Comparison of ENCODE assay signal across 2 cellular contexts in the genomic region with DNA sequence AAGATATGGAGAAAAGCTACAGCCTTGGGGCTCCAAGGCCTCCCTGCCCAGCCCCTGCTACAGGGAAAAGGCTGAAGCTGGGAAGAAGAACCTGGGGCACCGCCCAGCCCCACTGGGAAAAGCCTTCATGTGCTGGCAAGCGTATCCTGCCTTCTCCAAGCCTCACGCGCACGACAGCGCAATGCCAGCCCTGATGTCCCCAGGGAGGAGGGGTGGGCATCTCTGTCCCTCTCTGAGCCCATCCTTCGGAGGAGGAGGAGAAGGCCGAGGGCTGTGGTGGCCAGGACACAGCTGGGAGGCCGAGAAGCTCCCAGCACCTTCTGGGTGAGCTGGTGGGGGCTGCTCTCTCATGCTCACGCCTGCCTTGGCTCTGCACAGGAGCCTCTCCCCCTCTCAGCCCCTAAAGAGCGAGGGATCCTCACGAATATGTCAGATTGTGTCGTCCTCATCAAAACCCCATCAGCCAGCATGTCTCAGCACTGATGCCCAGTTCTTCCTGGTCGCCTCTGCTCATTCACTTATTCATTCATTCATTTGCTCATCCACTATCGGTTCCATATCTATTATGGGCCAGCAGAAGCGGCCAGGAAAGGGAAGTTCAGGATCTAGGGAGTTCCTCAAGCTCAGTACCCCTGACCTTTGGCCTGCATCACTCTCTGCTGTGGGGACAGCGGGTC.
A peak's percentile ranks its signal among the peaks of the same experiment; 100 is the strongest.
TF ChIP-seq lines count a peak whose summit lies in the region.

No MANE protein-coding gene starts in this region.

TF ChIP-seq in HepG2, 621 proteins besides CTCF, POLR2A, EP300 and RAD21:
- TF ChIP-seq TAF15 (IDR thresholded peaks at IDR 0.05; ENCODE audit: low read depth, low read length, poor library complexity, severe bottlenecking) (no peak), GATAD1 (CRISPR knock-in tag; IDR thresholded peaks at IDR 0.05) (no peak), ZNF615 (CRISPR knock-in tag; IDR thresholded peaks at IDR 0.05; ENCODE audit: borderline replicate concordance) (no peak), TOE1 (CRISPR knock-in tag; IDR thresholded peaks at IDR 0.05) (no peak), ISL2 (CRISPR knock-in tag; IDR thresholded peaks at IDR 0.05) (no peak), ZNF431 (CRISPR knock-in tag; IDR thresholded peaks at IDR 0.05; ENCODE audit: borderline replicate concordance, low read depth) (no peak)

TF ChIP-seq in K562, 482 proteins besides CTCF, POLR2A, EP300 and RAD21:
- TF ChIP-seq ZNF24 (IDR thresholded peaks at IDR 0.05), result peak; percentile 69; the same call in 1 of the 2 replicates
- no peak for TF ChIP-seq ZFP30 (CRISPR knock-in tag; IDR thresholded peaks at IDR 0.05; ENCODE audit: borderline replicate concordance)
- TF ChIP-seq HNRNPL (IDR thresholded peaks at IDR 0.05; ENCODE audit: low read depth, low read length), result no peak
- no peak for TF ChIP-seq ZNF165 (CRISPR knock-in tag; IDR thresholded peaks at IDR 0.05; ENCODE audit: borderline replicate concordance)
- TF ChIP-seq ZNF696 (CRISPR knock-in tag; conservative IDR thresholded peaks at IDR 0.05), result no peak
